ENCODE assay signal across 1 cellular context in the genomic region with DNA sequence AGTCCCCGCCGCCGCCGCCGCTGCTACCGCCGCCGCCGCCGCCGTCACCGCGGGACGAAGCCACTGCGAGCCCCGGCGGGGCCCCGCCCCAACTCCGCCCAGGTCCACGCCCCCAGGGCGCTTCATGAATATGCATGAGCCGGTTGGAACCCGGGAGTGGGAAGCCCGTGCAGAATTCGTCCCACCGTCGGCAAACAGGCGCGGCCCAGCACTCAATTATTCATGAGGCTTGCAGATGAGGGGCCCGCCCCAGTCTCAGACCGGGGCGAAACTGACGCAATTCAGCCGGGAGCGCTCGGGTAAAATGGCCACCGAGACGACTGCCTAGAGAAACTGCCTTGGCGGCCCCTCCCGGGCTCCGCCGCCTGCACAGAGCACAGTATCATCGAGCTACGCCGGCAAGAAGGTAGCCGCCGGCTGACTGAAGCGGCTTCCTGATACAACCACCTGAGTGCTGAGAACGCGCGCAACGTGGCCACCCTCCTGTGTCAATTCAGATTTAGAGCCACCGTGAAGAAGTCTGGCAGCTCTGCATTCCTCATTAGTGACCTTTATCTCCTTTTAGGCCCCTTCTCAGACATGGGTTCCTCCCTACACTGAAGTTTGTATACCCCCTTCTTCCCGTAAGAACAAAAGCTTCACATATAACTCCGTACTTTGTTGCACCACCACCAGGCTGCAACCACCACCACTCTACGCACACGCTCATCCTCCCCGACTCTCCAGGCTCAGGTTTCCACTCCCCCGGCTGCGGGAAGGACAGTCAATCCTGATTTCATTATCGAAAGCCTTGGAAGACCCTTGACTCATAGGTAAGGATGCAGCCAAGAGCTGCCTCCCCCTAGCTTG.
TF ChIP-seq lines count a peak whose summit lies in the region.

A gene with protein sequence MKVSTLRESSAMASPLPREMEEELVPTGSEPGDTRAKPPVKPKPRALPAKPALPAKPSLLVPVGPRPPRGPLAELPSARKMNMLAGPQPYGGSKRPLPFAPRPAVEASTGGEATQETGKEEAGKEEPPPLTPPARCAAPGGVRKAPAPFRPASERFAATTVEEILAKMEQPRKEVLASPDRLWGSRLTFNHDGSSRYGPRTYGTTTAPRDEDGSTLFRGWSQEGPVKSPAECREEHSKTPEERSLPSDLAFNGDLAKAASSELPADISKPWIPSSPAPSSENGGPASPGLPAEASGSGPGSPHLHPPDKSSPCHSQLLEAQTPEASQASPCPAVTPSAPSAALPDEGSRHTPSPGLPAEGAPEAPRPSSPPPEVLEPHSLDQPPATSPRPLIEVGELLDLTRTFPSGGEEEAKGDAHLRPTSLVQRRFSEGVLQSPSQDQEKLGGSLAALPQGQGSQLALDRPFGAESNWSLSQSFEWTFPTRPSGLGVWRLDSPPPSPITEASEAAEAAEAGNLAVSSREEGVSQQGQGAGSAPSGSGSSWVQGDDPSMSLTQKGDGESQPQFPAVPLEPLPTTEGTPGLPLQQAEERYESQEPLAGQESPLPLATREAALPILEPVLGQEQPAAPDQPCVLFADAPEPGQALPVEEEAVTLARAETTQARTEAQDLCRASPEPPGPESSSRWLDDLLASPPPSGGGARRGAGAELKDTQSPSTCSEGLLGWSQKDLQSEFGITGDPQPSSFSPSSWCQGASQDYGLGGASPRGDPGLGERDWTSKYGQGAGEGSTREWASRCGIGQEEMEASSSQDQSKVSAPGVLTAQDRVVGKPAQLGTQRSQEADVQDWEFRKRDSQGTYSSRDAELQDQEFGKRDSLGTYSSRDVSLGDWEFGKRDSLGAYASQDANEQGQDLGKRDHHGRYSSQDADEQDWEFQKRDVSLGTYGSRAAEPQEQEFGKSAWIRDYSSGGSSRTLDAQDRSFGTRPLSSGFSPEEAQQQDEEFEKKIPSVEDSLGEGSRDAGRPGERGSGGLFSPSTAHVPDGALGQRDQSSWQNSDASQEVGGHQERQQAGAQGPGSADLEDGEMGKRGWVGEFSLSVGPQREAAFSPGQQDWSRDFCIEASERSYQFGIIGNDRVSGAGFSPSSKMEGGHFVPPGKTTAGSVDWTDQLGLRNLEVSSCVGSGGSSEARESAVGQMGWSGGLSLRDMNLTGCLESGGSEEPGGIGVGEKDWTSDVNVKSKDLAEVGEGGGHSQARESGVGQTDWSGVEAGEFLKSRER (N-terminal part only) (minus strand): TSS at position 67 of the 849 bp plus-strand sequence. CDS start 3,067 bp downstream, outside the sequence.

TF ChIP-seq in HepG2, 621 proteins besides CTCF, POLR2A, EP300 and RAD21 (continued from another document and continues in another):
- TF ChIP-seq, protein P1, sequence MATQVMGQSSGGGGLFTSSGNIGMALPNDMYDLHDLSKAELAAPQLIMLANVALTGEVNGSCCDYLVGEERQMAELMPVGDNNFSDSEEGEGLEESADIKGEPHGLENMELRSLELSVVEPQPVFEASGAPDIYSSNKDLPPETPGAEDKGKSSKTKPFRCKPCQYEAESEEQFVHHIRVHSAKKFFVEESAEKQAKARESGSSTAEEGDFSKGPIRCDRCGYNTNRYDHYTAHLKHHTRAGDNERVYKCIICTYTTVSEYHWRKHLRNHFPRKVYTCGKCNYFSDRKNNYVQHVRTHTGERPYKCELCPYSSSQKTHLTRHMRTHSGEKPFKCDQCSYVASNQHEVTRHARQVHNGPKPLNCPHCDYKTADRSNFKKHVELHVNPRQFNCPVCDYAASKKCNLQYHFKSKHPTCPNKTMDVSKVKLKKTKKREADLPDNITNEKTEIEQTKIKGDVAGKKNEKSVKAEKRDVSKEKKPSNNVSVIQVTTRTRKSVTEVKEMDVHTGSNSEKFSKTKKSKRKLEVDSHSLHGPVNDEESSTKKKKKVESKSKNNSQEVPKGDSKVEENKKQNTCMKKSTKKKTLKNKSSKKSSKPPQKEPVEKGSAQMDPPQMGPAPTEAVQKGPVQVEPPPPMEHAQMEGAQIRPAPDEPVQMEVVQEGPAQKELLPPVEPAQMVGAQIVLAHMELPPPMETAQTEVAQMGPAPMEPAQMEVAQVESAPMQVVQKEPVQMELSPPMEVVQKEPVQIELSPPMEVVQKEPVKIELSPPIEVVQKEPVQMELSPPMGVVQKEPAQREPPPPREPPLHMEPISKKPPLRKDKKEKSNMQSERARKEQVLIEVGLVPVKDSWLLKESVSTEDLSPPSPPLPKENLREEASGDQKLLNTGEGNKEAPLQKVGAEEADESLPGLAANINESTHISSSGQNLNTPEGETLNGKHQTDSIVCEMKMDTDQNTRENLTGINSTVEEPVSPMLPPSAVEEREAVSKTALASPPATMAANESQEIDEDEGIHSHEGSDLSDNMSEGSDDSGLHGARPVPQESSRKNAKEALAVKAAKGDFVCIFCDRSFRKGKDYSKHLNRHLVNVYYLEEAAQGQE (IDR thresholded peaks at IDR 0.05; ENCODE audit: borderline replicate concordance in 1 of 2, low read depth in 1 of 2, low read length in 2 of 2): peak in 1 of 2 experiments; percentile 29; a peak in 1 of 4 replicates
- TF ChIP-seq AGO2 (optimal IDR thresholded peaks at IDR 0.05; ENCODE audit: low read depth, low read length) (peak; percentile 66), ISL2 (CRISPR knock-in tag; IDR thresholded peaks at IDR 0.05) (peak; percentile 42), GABPB1 (CRISPR knock-in tag; IDR thresholded peaks at IDR 0.05) (peak; percentile 76), ZFX (CRISPR knock-in tag; IDR thresholded peaks at IDR 0.05; ENCODE audit: low read depth) (no peak), ZNF567 (CRISPR knock-in tag; IDR thresholded peaks at IDR 0.05; ENCODE audit: borderline replicate concordance) (0 out of 2 replicates have a peak, but pooled peaks have one; percentile 25), ZFP36 (IDR thresholded peaks at IDR 0.05; ENCODE audit: borderline replicate concordance, low read depth, low read length, partially characterized antibody) (no peak), KLF13 (CRISPR knock-in tag; IDR thresholded peaks at IDR 0.05) (no peak), ZNF367 (CRISPR knock-in tag; IDR thresholded peaks at IDR 0.05; ENCODE audit: borderline replicate concordance) (0 out of 2 replicates have a peak, but pooled peaks have one; percentile 19), MXD4 (CRISPR knock-in tag; IDR thresholded peaks at IDR 0.05) (0 out of 2 replicates have a peak, but pooled peaks have one; percentile 21), DMAP1 (CRISPR knock-in tag; IDR thresholded peaks at IDR 0.05) (peak; percentile 80), ZNF343 (CRISPR knock-in tag; IDR thresholded peaks at IDR 0.05) (no peak), BRD4 (CRISPR knock-in tag; IDR thresholded peaks at IDR 0.05) (0 out of 2 replicates have a peak, but pooled peaks have one; percentile 35), RBFOX2 (IDR thresholded peaks at IDR 0.05; ENCODE audit: low read depth, low read length) (peak; percentile 85), GABPA (IDR thresholded peaks at IDR 0.05; ENCODE audit: low read depth, low read length) (peak; percentile 9; the same call in 1 of the 2 replicates), GABPA (CRISPR knock-in tag; IDR thresholded peaks at IDR 0.05; ENCODE audit: low read depth) (peak; percentile 67)
- TF ChIP-seq, protein P2, sequence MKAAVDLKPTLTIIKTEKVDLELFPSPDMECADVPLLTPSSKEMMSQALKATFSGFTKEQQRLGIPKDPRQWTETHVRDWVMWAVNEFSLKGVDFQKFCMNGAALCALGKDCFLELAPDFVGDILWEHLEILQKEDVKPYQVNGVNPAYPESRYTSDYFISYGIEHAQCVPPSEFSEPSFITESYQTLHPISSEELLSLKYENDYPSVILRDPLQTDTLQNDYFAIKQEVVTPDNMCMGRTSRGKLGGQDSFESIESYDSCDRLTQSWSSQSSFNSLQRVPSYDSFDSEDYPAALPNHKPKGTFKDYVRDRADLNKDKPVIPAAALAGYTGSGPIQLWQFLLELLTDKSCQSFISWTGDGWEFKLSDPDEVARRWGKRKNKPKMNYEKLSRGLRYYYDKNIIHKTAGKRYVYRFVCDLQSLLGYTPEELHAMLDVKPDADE (CRISPR knock-in tag; IDR thresholded peaks at IDR 0.05): no peak
- TF ChIP-seq, protein P3, sequence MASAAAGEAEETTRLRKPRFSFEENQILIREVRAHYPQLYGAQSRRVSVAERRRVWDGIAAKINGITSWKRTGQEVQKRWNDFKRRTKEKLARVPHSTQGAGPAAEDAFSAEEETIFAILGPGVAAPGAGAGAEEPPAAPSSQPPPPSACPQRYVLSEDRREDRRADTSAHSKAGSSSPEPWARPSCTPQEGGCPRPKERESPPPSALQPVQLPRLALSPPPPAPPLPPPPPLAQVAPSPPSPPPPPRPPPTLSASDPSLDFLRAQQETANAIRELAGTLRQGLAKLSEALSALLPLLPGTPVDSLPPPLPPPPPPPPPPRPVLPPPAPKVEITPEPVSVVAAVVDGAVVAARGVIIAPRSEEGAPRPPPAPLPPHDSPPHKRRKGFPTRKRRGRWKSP (CRISPR knock-in tag; IDR thresholded peaks at IDR 0.05): peak; percentile 57; the same call in 1 of the 2 replicates
- TF ChIP-seq, protein P4, sequence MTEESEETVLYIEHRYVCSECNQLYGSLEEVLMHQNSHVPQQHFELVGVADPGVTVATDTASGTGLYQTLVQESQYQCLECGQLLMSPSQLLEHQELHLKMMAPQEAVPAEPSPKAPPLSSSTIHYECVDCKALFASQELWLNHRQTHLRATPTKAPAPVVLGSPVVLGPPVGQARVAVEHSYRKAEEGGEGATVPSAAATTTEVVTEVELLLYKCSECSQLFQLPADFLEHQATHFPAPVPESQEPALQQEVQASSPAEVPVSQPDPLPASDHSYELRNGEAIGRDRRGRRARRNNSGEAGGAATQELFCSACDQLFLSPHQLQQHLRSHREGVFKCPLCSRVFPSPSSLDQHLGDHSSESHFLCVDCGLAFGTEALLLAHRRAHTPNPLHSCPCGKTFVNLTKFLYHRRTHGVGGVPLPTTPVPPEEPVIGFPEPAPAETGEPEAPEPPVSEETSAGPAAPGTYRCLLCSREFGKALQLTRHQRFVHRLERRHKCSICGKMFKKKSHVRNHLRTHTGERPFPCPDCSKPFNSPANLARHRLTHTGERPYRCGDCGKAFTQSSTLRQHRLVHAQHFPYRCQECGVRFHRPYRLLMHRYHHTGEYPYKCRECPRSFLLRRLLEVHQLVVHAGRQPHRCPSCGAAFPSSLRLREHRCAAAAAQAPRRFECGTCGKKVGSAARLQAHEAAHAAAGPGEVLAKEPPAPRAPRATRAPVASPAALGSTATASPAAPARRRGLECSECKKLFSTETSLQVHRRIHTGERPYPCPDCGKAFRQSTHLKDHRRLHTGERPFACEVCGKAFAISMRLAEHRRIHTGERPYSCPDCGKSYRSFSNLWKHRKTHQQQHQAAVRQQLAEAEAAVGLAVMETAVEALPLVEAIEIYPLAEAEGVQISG (CRISPR knock-in tag; IDR thresholded peaks at IDR 0.05): peak; percentile 99
- TF ChIP-seq, protein P5, sequence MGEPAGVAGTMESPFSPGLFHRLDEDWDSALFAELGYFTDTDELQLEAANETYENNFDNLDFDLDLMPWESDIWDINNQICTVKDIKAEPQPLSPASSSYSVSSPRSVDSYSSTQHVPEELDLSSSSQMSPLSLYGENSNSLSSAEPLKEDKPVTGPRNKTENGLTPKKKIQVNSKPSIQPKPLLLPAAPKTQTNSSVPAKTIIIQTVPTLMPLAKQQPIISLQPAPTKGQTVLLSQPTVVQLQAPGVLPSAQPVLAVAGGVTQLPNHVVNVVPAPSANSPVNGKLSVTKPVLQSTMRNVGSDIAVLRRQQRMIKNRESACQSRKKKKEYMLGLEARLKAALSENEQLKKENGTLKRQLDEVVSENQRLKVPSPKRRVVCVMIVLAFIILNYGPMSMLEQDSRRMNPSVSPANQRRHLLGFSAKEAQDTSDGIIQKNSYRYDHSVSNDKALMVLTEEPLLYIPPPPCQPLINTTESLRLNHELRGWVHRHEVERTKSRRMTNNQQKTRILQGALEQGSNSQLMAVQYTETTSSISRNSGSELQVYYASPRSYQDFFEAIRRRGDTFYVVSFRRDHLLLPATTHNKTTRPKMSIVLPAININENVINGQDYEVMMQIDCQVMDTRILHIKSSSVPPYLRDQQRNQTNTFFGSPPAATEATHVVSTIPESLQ (CRISPR knock-in tag; conservative IDR thresholded peaks at IDR 0.05): no peak
- TF ChIP-seq, protein P6, sequence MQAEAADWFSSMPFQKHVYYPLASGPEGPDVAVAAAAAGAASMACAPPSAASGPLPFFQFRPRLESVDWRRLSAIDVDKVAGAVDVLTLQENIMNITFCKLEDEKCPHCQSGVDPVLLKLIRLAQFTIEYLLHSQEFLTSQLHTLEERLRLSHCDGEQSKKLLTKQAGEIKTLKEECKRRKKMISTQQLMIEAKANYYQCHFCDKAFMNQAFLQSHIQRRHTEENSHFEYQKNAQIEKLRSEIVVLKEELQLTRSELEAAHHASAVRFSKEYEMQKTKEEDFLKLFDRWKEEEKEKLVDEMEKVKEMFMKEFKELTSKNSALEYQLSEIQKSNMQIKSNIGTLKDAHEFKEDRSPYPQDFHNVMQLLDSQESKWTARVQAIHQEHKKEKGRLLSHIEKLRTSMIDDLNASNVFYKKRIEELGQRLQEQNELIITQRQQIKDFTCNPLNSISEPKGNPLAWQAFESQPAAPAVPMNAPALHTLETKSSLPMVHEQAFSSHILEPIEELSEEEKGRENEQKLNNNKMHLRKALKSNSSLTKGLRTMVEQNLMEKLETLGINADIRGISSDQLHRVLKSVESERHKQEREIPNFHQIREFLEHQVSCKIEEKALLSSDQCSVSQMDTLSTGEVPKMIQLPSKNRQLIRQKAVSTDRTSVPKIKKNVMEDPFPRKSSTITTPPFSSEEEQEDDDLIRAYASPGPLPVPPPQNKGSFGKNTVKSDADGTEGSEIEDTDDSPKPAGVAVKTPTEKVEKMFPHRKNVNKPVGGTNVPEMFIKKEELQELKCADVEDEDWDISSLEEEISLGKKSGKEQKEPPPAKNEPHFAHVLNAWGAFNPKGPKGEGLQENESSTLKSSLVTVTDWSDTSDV (CRISPR knock-in tag; IDR thresholded peaks at IDR 0.05): no peak
- TF ChIP-seq, protein P7, sequence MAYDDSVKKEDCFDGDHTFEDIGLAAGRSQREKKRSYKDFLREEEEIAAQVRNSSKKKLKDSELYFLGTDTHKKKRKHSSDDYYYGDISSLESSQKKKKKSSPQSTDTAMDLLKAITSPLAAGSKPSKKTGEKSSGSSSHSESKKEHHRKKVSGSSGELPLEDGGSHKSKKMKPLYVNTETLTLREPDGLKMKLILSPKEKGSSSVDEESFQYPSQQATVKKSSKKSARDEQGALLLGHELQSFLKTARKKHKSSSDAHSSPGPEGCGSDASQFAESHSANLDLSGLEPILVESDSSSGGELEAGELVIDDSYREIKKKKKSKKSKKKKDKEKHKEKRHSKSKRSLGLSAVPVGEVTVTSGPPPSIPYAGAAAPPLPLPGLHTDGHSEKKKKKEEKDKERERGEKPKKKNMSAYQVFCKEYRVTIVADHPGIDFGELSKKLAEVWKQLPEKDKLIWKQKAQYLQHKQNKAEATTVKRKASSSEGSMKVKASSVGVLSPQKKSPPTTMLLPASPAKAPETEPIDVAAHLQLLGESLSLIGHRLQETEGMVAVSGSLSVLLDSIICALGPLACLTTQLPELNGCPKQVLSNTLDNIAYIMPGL (CRISPR knock-in tag; IDR thresholded peaks at IDR 0.05; ENCODE audit: borderline replicate concordance in 1 of 2, low read depth in 1 of 2): peak; percentile 10 to 51; a peak in 3 of 4 replicates
